Comparison of ENCODE assay signal across 16 cellular contexts in genomic region chr3:196531418-196531817, GRCh38. TPM values are rescaled to one million over a fixed set of nuclear protein-coding genes. Genes with fewer than 3 reads are reported as not detected.
DNase-seq lines count a peak whose midpoint lies in the region; ATAC-seq, FAIRE-seq and TF ChIP-seq lines count a peak whose summit lies in the region.
"Had no signal": no experiment of that assay in that cellular context is flagged by ENCODE, and none has a peak within 500 bp of the region (broad histone marks: within the 10 kb centered on the region; RNA-seq: fewer than 3 reads in every experiment).

No MANE protein-coding gene starts in this region.

- H2AFZ ChIP-seq in HCT116 (ENCODE audit: low read depth, low read length, poor library complexity, severe bottlenecking) = no peak overlapping the region
- no peak overlapping the region for H2AFZ ChIP-seq in K562 (ENCODE audit: low read depth, low read length)
- H2AFZ ChIP-seq: GM23338 had no signal

- TF ChIP-seq CTCF in HCT116 (IDR thresholded peaks at IDR 0.05 in 2 of 3, conservative IDR thresholded peaks at IDR 0.05 in 1 of 3; ENCODE audit: borderline replicate concordance in 1 of 3, insufficient read depth in 1 of 3, low read depth in 2 of 3, low read length in 2 of 3) = no peak
- TF ChIP-seq CTCF in K562 (IDR thresholded peaks at IDR 0.05 in 2 of 3, conservative IDR thresholded peaks at IDR 0.05 in 1 of 3; ENCODE audit: insufficient read depth in 2 of 3, low read depth in 1 of 3, low read length in 3 of 3) = no peak

- 87% methylated on average over 4 of the region's 4 CpGs for WGBS in K562 (ENCODE audit: insufficient coverage, low coverage, missing lambda C conversion rate)

- ATAC-seq in HCT116 = no peak
- ATAC-seq in K562 = no peak
- no peak for ATAC-seq in stimulated activated naive B cell treated with anti-CD40 and anti-IgM and Interleukin-4, amounts not matched to agents 10 μg/mL and 1 μg/mL and 100 μg/mL, for 72 hours (replicated peaks)
- no peak for ATAC-seq in GM21381 (IDR thresholded peaks at IDR 0.05; ENCODE audit: unreplicated experiment)
- ATAC-seq: GM23338 had no signal

- TF ChIP-seq RAD21 in HCT116 (IDR thresholded peaks at IDR 0.05; ENCODE audit: low read depth) (no peak), K562 (CRISPR knock-in tag; conservative IDR thresholded peaks at IDR 0.05 in 1 of 2, IDR thresholded peaks at IDR 0.05 in 1 of 2) (no peak)

- H3K36me3 ChIP-seq in HCT116 (ENCODE audit: control insufficient read depth in 1 of 2, insufficient read depth in 2 of 2, low read length in 2 of 2) = no peaks in the 10 kb centered on the region
- H3K36me3 ChIP-seq in K562 (ENCODE audit: control insufficient read depth, insufficient read depth, low read length) = no peaks in the 10 kb centered on the region

- H3K27ac Mint-ChIP-seq in T-helper 1 cell treated with Interleukin-12 subunit alpha and Interleukin-12 subunit beta and Interleukin-4 antibody, amounts not matched to agents 30 μg/mL and 1 μg/mL, for 36 hours = peak overlapping the region; percentile 41
- peak overlapping the region; percentile 76 for H3K27ac Mint-ChIP-seq in stimulated activated naive B cell treated with anti-CD40 and anti-IgM and Interleukin-4, amounts not matched to agents 10 μg/mL and 1 μg/mL and 100 μg/mL, for 72 hours
- H3K27ac Mint-ChIP-seq: CD4-positive, CD25-positive, alpha-beta regulatory T cell; GM23338; H9 had no signal

- H3K4me1 Mint-ChIP-seq in T-helper 1 cell treated with Interleukin-12 subunit alpha and Interleukin-12 subunit beta and Interleukin-4 antibody, amounts not matched to agents 30 μg/mL and 1 μg/mL, for 36 hours (ENCODE audit: low read depth) = peaks cover 8% of the 10 kb centered on the region
- H3K4me1 Mint-ChIP-seq in stimulated activated naive B cell treated with anti-CD40 and anti-IgM and Interleukin-4, amounts not matched to agents 10 μg/mL and 1 μg/mL and 100 μg/mL, for 72 hours = peaks cover 7 to 11% of the 10 kb centered on the region in 2 donors

- H3K36me3 Mint-ChIP-seq in T-helper 1 cell treated with Interleukin-12 subunit alpha and Interleukin-12 subunit beta and Interleukin-4 antibody, amounts not matched to agents 30 μg/mL and 1 μg/mL, for 36 hours (ENCODE audit: low read depth) = peaks cover 2% of the 10 kb centered on the region
- peaks cover 0 to 7% of the 10 kb centered on the region in 2 donors for H3K36me3 Mint-ChIP-seq in stimulated activated naive B cell treated with anti-CD40 and anti-IgM and Interleukin-4, amounts not matched to agents 10 μg/mL and 1 μg/mL and 100 μg/mL, for 72 hours

- no peaks in the 10 kb centered on the region for H3K27me3 ChIP-seq in HCT116 (ENCODE audit: insufficient read depth, low read length)
- no peaks in the 10 kb centered on the region for H3K27me3 ChIP-seq in K562 (ENCODE audit: control insufficient read depth in 2 of 2, insufficient read depth in 2 of 2, low read length in 2 of 2)

- H3K4me1 ChIP-seq in HCT116 (ENCODE audit: control insufficient read depth in 1 of 2, insufficient read depth in 2 of 2, low read length in 2 of 2) (peaks cover 5 to 27% of the 10 kb centered on the region in 2 experiments; a peak in 3 of 4 replicates), K562 (replicated peaks in 1 of 2; ENCODE audit: control insufficient read depth in 2 of 2, insufficient read depth in 2 of 2, low read length in 2 of 2) (peaks cover 8 to 26% of the 10 kb centered on the region in 2 experiments; a peak in 4 of 5 replicates)

- POLR2A ChIA-PET in HCT116 (lab: Charles Lee) (no interaction called here), K562 (lab: Yijun Ruan, JAX) (no interaction called here)

- H3K4me3 ChIP-seq in HCT116 (replicated peaks in 1 of 2; ENCODE audit: low read depth in 1 of 2, low read length in 2 of 2) (no peak overlapping the region), K562 (no peak overlapping the region)
- H3K4me3 ChIP-seq: GM23338 had no signal

- intact Hi-C loops in HCT116 (cut with micrococcal nuclease) = no loop called here
- intact Hi-C loops in K562 (cut with micrococcal nuclease) = no loop called here

- H3K9ac ChIP-seq in HCT116 (ENCODE audit: low read length) (no peak overlapping the region), K562 (ENCODE audit: insufficient read depth in 1 of 2, low read depth in 2 of 2, low read length in 2 of 2) (no peak overlapping the region)

- no peak for FAIRE-seq in K562 (lab: Jason Lieb, UNC)
- FAIRE-seq: G401.6, GM12891 had no signal

- H3K9me3 Mint-ChIP-seq in T-helper 1 cell treated with Interleukin-12 subunit alpha and Interleukin-12 subunit beta and Interleukin-4 antibody, amounts not matched to agents 30 μg/mL and 1 μg/mL, for 36 hours = peaks cover 6% of the 10 kb centered on the region
- H3K9me3 Mint-ChIP-seq in stimulated activated naive B cell treated with anti-CD40 and anti-IgM and Interleukin-4, amounts not matched to agents 10 μg/mL and 1 μg/mL and 100 μg/mL, for 72 hours = peaks cover 4 to 6% of the 10 kb centered on the region in 2 donors

- peaks cover 19% of the 10 kb centered on the region for H3K27me3 Mint-ChIP-seq in T-helper 1 cell treated with Interleukin-12 subunit alpha and Interleukin-12 subunit beta and Interleukin-4 antibody, amounts not matched to agents 30 μg/mL and 1 μg/mL, for 36 hours (ENCODE audit: low read depth)
- peaks cover 13 to 17% of the 10 kb centered on the region in 2 donors for H3K27me3 Mint-ChIP-seq in stimulated activated naive B cell treated with anti-CD40 and anti-IgM and Interleukin-4, amounts not matched to agents 10 μg/mL and 1 μg/mL and 100 μg/mL, for 72 hours

- in situ Hi-C loops in K562 (cut with MboI) = loop anchor here (5.0 to 10.0 kb wide), 2 partner anchors 151 to 653 kb away; no protein-coding TSS in a partner anchor

- H3K27ac ChIP-seq in HCT116 (ENCODE audit: low read depth, low read length) (no peak overlapping the region), K562 (ENCODE audit: extremely low read depth, low read depth, low read length) (no peak overlapping the region)
- H3K27ac ChIP-seq: 22Rv1 had no signal

- no peaks in the 10 kb centered on the region for H3K9me2 ChIP-seq in HCT116 (ENCODE audit: insufficient read depth)

- H4K20me1 ChIP-seq in HCT116 (ENCODE audit: insufficient read depth) (no peaks in the 10 kb centered on the region), K562 (replicated peaks; ENCODE audit: control insufficient read depth, insufficient read depth, low read length) (no peaks in the 10 kb centered on the region)

- no peak for TF ChIP-seq POLR2A in HCT116 (IDR thresholded peaks at IDR 0.05; ENCODE audit: borderline replicate concordance, extremely low read depth, insufficient read depth, insufficient read length)
- no peak for TF ChIP-seq POLR2A in K562 (conservative IDR thresholded peaks at IDR 0.05)

- H3K4me2 ChIP-seq in HCT116 (ENCODE audit: low read length) (0 out of 2 replicates have a peak overlapping the region, but pooled peaks have one; percentile 9), K562 (ENCODE audit: insufficient read depth, low read length) (no peak overlapping the region)
- H3K4me2 ChIP-seq: GM23338 had no signal

- TF ChIP-seq EP300 in K562 (IDR thresholded peaks at IDR 0.05; ENCODE audit: low read length) = no peak

- no peaks in the 10 kb centered on the region for H3K9me1 ChIP-seq in K562 (ENCODE audit: control insufficient read depth, insufficient read depth, low read length)

- H3K79me2 ChIP-seq in HCT116 (ENCODE audit: insufficient read depth, low read length) (no peaks in the 10 kb centered on the region), K562 (ENCODE audit: control insufficient read depth, insufficient read depth, low read length) (no peaks in the 10 kb centered on the region)

- CTCF ChIA-PET in HCT116 (lab: Charles Lee) (no interaction called here), K562 (lab: Yijun Ruan, JAX; ENCODE audit: low intra/inter-chr PET ratio) (no interaction called here)

- H3K9me3 ChIP-seq in HCT116 (ENCODE audit: control insufficient read depth in 1 of 2, insufficient read depth in 1 of 2, low read depth in 1 of 2, low read length in 2 of 2) = no peaks in the 10 kb centered on the region
- H3K9me3 ChIP-seq in K562 (replicated peaks; ENCODE audit: control insufficient read depth, insufficient read depth, low read depth, low read length) = 0 out of 2 replicates have a peak, but pooled peaks cover 3% of the 10 kb centered on the region

- DNase-seq in T-helper 1 cell (no peak), HCT116 (ENCODE audit: low read depth, low spot score) (no peak), K562 (ENCODE audit: extremely low read depth in 1 of 4, low spot score in 3 of 4) (no peak), mucosa of gallbladder (ENCODE audit: low spot score) (no peak)
- DNase-seq in stimulated activated naive B cell treated with anti-CD40 and anti-IgM and Interleukin-4, amounts not matched to agents 10 μg/mL and 1 μg/mL and 100 μg/mL, for 72 hours = no peak
- DNase-seq: CD4-positive, CD25-positive, alpha-beta regulatory T cell; H9 had no signal

- BruUV-seq in HCT116 (replicated peaks; lab: Mats Ljungman, UMichigan) (no TSS peak), K562 (replicated peaks; lab: Mats Ljungman, UMichigan) (no TSS peak)

- RAD21 ChIA-PET in HCT116 (lab: Charles Lee; ENCODE audit: low non-redundant PET in 1 of 2, low total read pairs in 2 of 2, uncharacterized antibody in 2 of 2, unreplicated experiment in 2 of 2) = no interaction called here

- no peak overlapping the region for H3K4me3 Mint-ChIP-seq in T-helper 1 cell treated with Interleukin-12 subunit alpha and Interleukin-12 subunit beta and Interleukin-4 antibody, amounts not matched to agents 30 μg/mL and 1 μg/mL, for 36 hours
- H3K4me3 Mint-ChIP-seq in stimulated activated naive B cell treated with anti-CD40 and anti-IgM and Interleukin-4, amounts not matched to agents 10 μg/mL and 1 μg/mL and 100 μg/mL, for 72 hours = peak overlapping the region in 1 of 2 donors; percentile 35
- H3K4me3 Mint-ChIP-seq: GM23338, H9 had no signal

RNA-seq across cellular contexts. Expression of gene SMCO1, which starts 16.3 kb away (rescaled TPM):
- total RNA-seq in HCT116 (2021; ENCODE audit: unreplicated experiment) (not detected), K562 (2014; rRNA removed) (0.05 TPM in 1 of 2 replicates, not detected in the other), K562 (2014; rRNA removed; fragmentation: Illumina TruSeq; extraction: Trizol) (0.13 TPM in 1 of 2 replicates, not detected in the other), K562 (2015; rRNA removed; fragmentation: Illumina TruSeq; extraction: Trizol) (not detected in 2 replicates), K562 (2021) (0.20 TPM in 1 of 2 replicates, not detected in the other), mucosa of gallbladder (not detected)
- polyA plus RNA-seq in HCT116 (2012) = not detected in 2 replicates
- total RNA-seq in K562 (2011; cell fraction: chromatin; rRNA removed; ENCODE audit: low replicate concordance) = 0.21 TPM in 1 of 2 replicates, not detected in the other
- total RNA-seq in K562 (2011; cell fraction: nucleolus; rRNA removed) = not detected in 2 replicates
- total RNA-seq in K562 (2011; cell fraction: nucleoplasm; rRNA removed) = not detected in 2 replicates
- polyA plus RNA-seq in K562 (2011; rRNA removed) (0.05 TPM in 1 of 2 replicates, not detected in the other), K562 (2014; fragmentation: Illumina TruSeq; extraction: Trizol) (0.08 and 0.10 TPM in 2 replicates), K562 (2014; fragmentation: Nextera tagmentation; extraction: Ambion mirVana) (under 1 TPM; 0.14 to 0.35 TPM), K562 (2014; rRNA removed) (0.05 TPM in 1 of 2 replicates, not detected in the other)
- 0.04 TPM in 1 of 2 replicates, not detected in the other for polyA plus RNA-seq in K562 (2011; cell fraction: cytosol; rRNA removed)
- polyA plus RNA-seq in K562 (2011; cell fraction: nucleus; rRNA removed) = not detected in 2 replicates
- polyA plus RNA-seq in K562 (2012) = 0.07 and 0.09 TPM in 2 replicates
- not detected in 2 replicates for polyA minus RNA-seq in K562 (2011; rRNA and poly(A)+ RNA removed)
- not detected in 2 replicates for polyA minus RNA-seq in K562 (2011; cell fraction: cytosol; rRNA and poly(A)+ RNA removed)
- polyA minus RNA-seq in K562 (2011; cell fraction: nucleus; rRNA and poly(A)+ RNA removed) = not detected in 2 replicates
- total RNA-seq: A673; CD4-positive, CD25-positive, alpha-beta regulatory T cell; GM23338; H9; HT-29 had no signal
- polyA plus RNA-seq: BJ; CD4-positive, CD25-positive, alpha-beta regulatory T cell; GM23338 had no signal

RNA-seq across cellular contexts. Expression of gene RNF168, which starts 27.9 kb away (rescaled TPM):
- total RNA-seq in HCT116 (2021; ENCODE audit: unreplicated experiment) (25.1 TPM), K562 (2014; rRNA removed) (20.1 and 22.6 TPM in 2 replicates), K562 (2014; rRNA removed; fragmentation: Illumina TruSeq; extraction: Trizol) (32.1 and 34.4 TPM in 2 replicates), K562 (2015; rRNA removed; fragmentation: Illumina TruSeq; extraction: Trizol) (29.7 and 29.8 TPM in 2 replicates), K562 (2021) (29.0 and 31.8 TPM in 2 replicates), mucosa of gallbladder (23.2 TPM)
- 8.0 and 8.8 TPM in 2 replicates for polyA plus RNA-seq in HCT116 (2012)
- 71.2 and 77.5 TPM in 2 replicates for total RNA-seq in K562 (2011; cell fraction: chromatin; rRNA removed; ENCODE audit: low replicate concordance)
- total RNA-seq in K562 (2011; cell fraction: nucleolus; rRNA removed) = 28.5 and 36.1 TPM in 2 replicates
- total RNA-seq in K562 (2011; cell fraction: nucleoplasm; rRNA removed) = 34.3 and 37.7 TPM in 2 replicates
- polyA plus RNA-seq in K562 (2011; rRNA removed) (9.3 and 10.8 TPM in 2 replicates), K562 (2014; fragmentation: Illumina TruSeq; extraction: Trizol) (14.6 and 16.6 TPM in 2 replicates), K562 (2014; fragmentation: Nextera tagmentation; extraction: Ambion mirVana) (1 to 10 TPM; 6.0 to 8.3 TPM), K562 (2014; rRNA removed) (12.3 and 13.9 TPM in 2 replicates)
- 5.0 and 8.8 TPM in 2 replicates for polyA plus RNA-seq in K562 (2011; cell fraction: cytosol; rRNA removed)
- polyA plus RNA-seq in K562 (2011; cell fraction: nucleus; rRNA removed) = 11.0 and 11.1 TPM in 2 replicates
- polyA plus RNA-seq in K562 (2012) = 13.2 and 15.1 TPM in 2 replicates
- polyA minus RNA-seq in K562 (2011; rRNA and poly(A)+ RNA removed) = 37.7 and 51.3 TPM in 2 replicates
- polyA minus RNA-seq in K562 (2011; cell fraction: cytosol; rRNA and poly(A)+ RNA removed) = 22.4 and 30.3 TPM in 2 replicates
- 10.8 and 25.4 TPM in 2 replicates for polyA minus RNA-seq in K562 (2011; cell fraction: nucleus; rRNA and poly(A)+ RNA removed)

RNA-seq across cellular contexts. Expression of gene WDR53, which starts 36.9 kb away (rescaled TPM):
- 14.8 TPM for total RNA-seq in HCT116 (2021; ENCODE audit: unreplicated experiment)
- polyA plus RNA-seq in HCT116 (2012) = 9.0 and 10.2 TPM in 2 replicates
- total RNA-seq in K562 (2011; cell fraction: chromatin; rRNA removed; ENCODE audit: low replicate concordance) = 12.4 and 21.6 TPM in 2 replicates
- total RNA-seq in K562 (2011; cell fraction: nucleolus; rRNA removed) = 5.2 and 8.3 TPM in 2 replicates
- total RNA-seq in K562 (2011; cell fraction: nucleoplasm; rRNA removed) = 10.3 and 12.6 TPM in 2 replicates
- 10.9 and 13.0 TPM in 2 replicates for total RNA-seq in K562 (2014; rRNA removed)
- total RNA-seq in K562 (2014; rRNA removed; fragmentation: Illumina TruSeq; extraction: Trizol) = 20.9 and 23.9 TPM in 2 replicates
- total RNA-seq in K562 (2015; rRNA removed; fragmentation: Illumina TruSeq; extraction: Trizol) = 19.3 and 19.6 TPM in 2 replicates
- total RNA-seq in K562 (2021) = 14.6 and 15.9 TPM in 2 replicates
- 11.6 and 16.7 TPM in 2 replicates for polyA plus RNA-seq in K562 (2011; rRNA removed)
- 6.0 and 10.4 TPM in 2 replicates for polyA plus RNA-seq in K562 (2011; cell fraction: cytosol; rRNA removed)
- 6.8 and 8.3 TPM in 2 replicates for polyA plus RNA-seq in K562 (2011; cell fraction: nucleus; rRNA removed)
- polyA plus RNA-seq in K562 (2012) = 14.7 and 19.2 TPM in 2 replicates
- 21.9 and 22.2 TPM in 2 replicates for polyA plus RNA-seq in K562 (2014; fragmentation: Illumina TruSeq; extraction: Trizol)
- 10 to 100 TPM; 21.6 to 34.5 TPM for polyA plus RNA-seq in K562 (2014; fragmentation: Nextera tagmentation; extraction: Ambion mirVana)
- polyA plus RNA-seq in K562 (2014; rRNA removed) = 21.4 and 23.8 TPM in 2 replicates
- polyA minus RNA-seq in K562 (2011; rRNA and poly(A)+ RNA removed) = 16.8 and 17.7 TPM in 2 replicates
- polyA minus RNA-seq in K562 (2011; cell fraction: cytosol; rRNA and poly(A)+ RNA removed) = 4.5 and 4.8 TPM in 2 replicates
- 2.6 and 3.2 TPM in 2 replicates for polyA minus RNA-seq in K562 (2011; cell fraction: nucleus; rRNA and poly(A)+ RNA removed)
- 8.6 TPM for total RNA-seq in mucosa of gallbladder

RNA-seq across cellular contexts. Expression of gene FBXO45, which starts 37.0 kb away (rescaled TPM):
- total RNA-seq in HCT116 (2021; ENCODE audit: unreplicated experiment) (23.2 TPM), K562 (2014; rRNA removed) (25.4 and 28.9 TPM in 2 replicates), K562 (2014; rRNA removed; fragmentation: Illumina TruSeq; extraction: Trizol) (52.8 and 56.1 TPM in 2 replicates), K562 (2015; rRNA removed; fragmentation: Illumina TruSeq; extraction: Trizol) (41.0 and 44.3 TPM in 2 replicates), K562 (2021) (33.3 and 37.0 TPM in 2 replicates), mucosa of gallbladder (7.5 TPM)
- polyA plus RNA-seq in HCT116 (2012) = 6.9 and 9.7 TPM in 2 replicates
- 9.1 and 31.6 TPM in 2 replicates for total RNA-seq in K562 (2011; cell fraction: chromatin; rRNA removed; ENCODE audit: low replicate concordance)
- 6.2 and 7.5 TPM in 2 replicates for total RNA-seq in K562 (2011; cell fraction: nucleolus; rRNA removed)
- total RNA-seq in K562 (2011; cell fraction: nucleoplasm; rRNA removed) = 11.7 and 16.8 TPM in 2 replicates
- polyA plus RNA-seq in K562 (2011; rRNA removed) (25.7 and 38.6 TPM in 2 replicates), K562 (2014; fragmentation: Illumina TruSeq; extraction: Trizol) (31.9 and 39.7 TPM in 2 replicates), K562 (2014; fragmentation: Nextera tagmentation; extraction: Ambion mirVana) (10 to 100 TPM; 15.2 to 17.2 TPM), K562 (2014; rRNA removed) (26.5 and 28.3 TPM in 2 replicates)
- polyA plus RNA-seq in K562 (2011; cell fraction: cytosol; rRNA removed) = 6.1 and 11.0 TPM in 2 replicates
- polyA plus RNA-seq in K562 (2011; cell fraction: nucleus; rRNA removed) = 5.6 and 8.1 TPM in 2 replicates
- polyA plus RNA-seq in K562 (2012) = 17.9 and 26.4 TPM in 2 replicates
- polyA minus RNA-seq in K562 (2011; rRNA and poly(A)+ RNA removed) = 48.5 and 48.9 TPM in 2 replicates
- polyA minus RNA-seq in K562 (2011; cell fraction: cytosol; rRNA and poly(A)+ RNA removed) = 12.7 and 16.2 TPM in 2 replicates
- 4.3 and 6.6 TPM in 2 replicates for polyA minus RNA-seq in K562 (2011; cell fraction: nucleus; rRNA and poly(A)+ RNA removed)
